ENCODE assay signal across 1 cellular context in genomic region chr20:35768731-35769664, GRCh38.
TF ChIP-seq lines count a peak whose summit lies in the region.

No MANE protein-coding gene starts in this region.

TF ChIP-seq in HepG2, 621 proteins besides CTCF, POLR2A, EP300 and RAD21 (continued from another document and continues in another):
- TF ChIP-seq ZNF512 (CRISPR knock-in tag; IDR thresholded peaks at IDR 0.05), result no peak
- no peak for TF ChIP-seq NFE2 (CRISPR knock-in tag; IDR thresholded peaks at IDR 0.05)
- peak in 1 of 2 experiments; percentile 59; a peak in 1 of 4 replicates for TF ChIP-seq KLF16 (CRISPR knock-in tag; IDR thresholded peaks at IDR 0.05)
- no peak for TF ChIP-seq ZBTB3 (CRISPR knock-in tag; IDR thresholded peaks at IDR 0.05; ENCODE audit: borderline replicate concordance, low read depth)
- TF ChIP-seq PBX3 (CRISPR knock-in tag; IDR thresholded peaks at IDR 0.05; ENCODE audit: borderline replicate concordance), result no peak
- TF ChIP-seq ZSCAN30 (CRISPR knock-in tag; IDR thresholded peaks at IDR 0.05), result no peak
- no peak for TF ChIP-seq ZSCAN20 (CRISPR knock-in tag; IDR thresholded peaks at IDR 0.05; ENCODE audit: borderline replicate concordance)
- TF ChIP-seq ZNF441 (CRISPR knock-in tag; IDR thresholded peaks at IDR 0.05; ENCODE audit: borderline replicate concordance), result no peak
- no peak for TF ChIP-seq HNF1A (IDR thresholded peaks at IDR 0.05; ENCODE audit: low read depth)
- TF ChIP-seq HNF1A (CRISPR knock-in tag; IDR thresholded peaks at IDR 0.05; ENCODE audit: borderline replicate concordance), result no peak
- TF ChIP-seq ZNF543 (CRISPR knock-in tag; IDR thresholded peaks at IDR 0.05), result no peak
- TF ChIP-seq PRDM4 (CRISPR knock-in tag; IDR thresholded peaks at IDR 0.05; ENCODE audit: borderline replicate concordance), result no peak
- no peak for TF ChIP-seq FOXP4 (CRISPR knock-in tag; IDR thresholded peaks at IDR 0.05)
- TF ChIP-seq SKIL (CRISPR knock-in tag; IDR thresholded peaks at IDR 0.05; ENCODE audit: borderline replicate concordance), result no peak
- 0 out of 2 replicates have a peak, but pooled peaks have one; percentile 30 for TF ChIP-seq ZFP90 (CRISPR knock-in tag; IDR thresholded peaks at IDR 0.05; ENCODE audit: borderline replicate concordance)
- no peak for TF ChIP-seq KAT7 (CRISPR knock-in tag; IDR thresholded peaks at IDR 0.05; ENCODE audit: borderline replicate concordance)
- TF ChIP-seq ZNF839 (CRISPR knock-in tag; IDR thresholded peaks at IDR 0.05; ENCODE audit: borderline replicate concordance), result no peak
- TF ChIP-seq HNF4A (CRISPR knock-in tag; IDR thresholded peaks at IDR 0.05), result no peak
- no peak for TF ChIP-seq ZBTB4 (CRISPR knock-in tag; IDR thresholded peaks at IDR 0.05; ENCODE audit: borderline replicate concordance)
- TF ChIP-seq MXD3 (CRISPR knock-in tag; IDR thresholded peaks at IDR 0.05), result peak; percentile 60; the same call in 1 of the 2 replicates
- 0 out of 2 replicates have a peak, but pooled peaks have one; percentile 11 for TF ChIP-seq MIXL1 (CRISPR knock-in tag; IDR thresholded peaks at IDR 0.05)
- peak; percentile 53 for TF ChIP-seq FOXJ3 (CRISPR knock-in tag; IDR thresholded peaks at IDR 0.05; ENCODE audit: borderline replicate concordance)
- no peak for TF ChIP-seq ZFP36 (IDR thresholded peaks at IDR 0.05; ENCODE audit: borderline replicate concordance, low read depth, low read length, partially characterized antibody)
- TF ChIP-seq ZSCAN29 (CRISPR knock-in tag; conservative IDR thresholded peaks at IDR 0.05), result no peak
- no peak for TF ChIP-seq POGK (CRISPR knock-in tag; conservative IDR thresholded peaks at IDR 0.05)
- no peak for TF ChIP-seq ZKSCAN1 (IDR thresholded peaks at IDR 0.05; ENCODE audit: low read length)
- 0 out of 2 replicates have a peak, but pooled peaks have one; percentile 46 for TF ChIP-seq POGZ (CRISPR knock-in tag; IDR thresholded peaks at IDR 0.05)
- TF ChIP-seq TBX3 (IDR thresholded peaks at IDR 0.05; ENCODE audit: borderline replicate concordance), result no peak
- no peak for TF ChIP-seq SRY (CRISPR knock-in tag; IDR thresholded peaks at IDR 0.05)
- TF ChIP-seq MXD4 (CRISPR knock-in tag; IDR thresholded peaks at IDR 0.05), result no peak
- TF ChIP-seq ZNF558 (CRISPR knock-in tag; IDR thresholded peaks at IDR 0.05; ENCODE audit: borderline replicate concordance), result no peak
- TF ChIP-seq CHD2 (IDR thresholded peaks at IDR 0.05; ENCODE audit: low read depth, low read length), result no peak
- TF ChIP-seq ZNF282 (IDR thresholded peaks at IDR 0.05; ENCODE audit: partially characterized antibody), result no peak
- TF ChIP-seq ZFP36L1 (CRISPR knock-in tag; IDR thresholded peaks at IDR 0.05), result no peak
- TF ChIP-seq ZXDC (CRISPR knock-in tag; IDR thresholded peaks at IDR 0.05), result no peak
